Comparison of ENCODE assay signal across 17 cellular contexts in genomic region chr3:120420360-120420759, GRCh38. TPM values are rescaled to one million over a fixed set of nuclear protein-coding genes. Genes with fewer than 3 reads are reported as not detected.
DNase-seq lines count a peak whose midpoint lies in the region; ATAC-seq and TF ChIP-seq lines count a peak whose summit lies in the region.
"Had no signal": no experiment of that assay in that cellular context is flagged by ENCODE, and none has a peak within 500 bp of the region (broad histone marks: within the 10 kb centered on the region; RNA-seq: fewer than 3 reads in every experiment).

No MANE protein-coding gene starts in this region.

- in situ Hi-C loops in mammary epithelial cell (cut with MboI; ENCODE audit: low sequenced_read_pairs in 2 of 2): loop anchor here (5.0 to 10.0 kb wide), 2 partner anchors 122 to 134 kb away; no protein-coding TSS in a partner anchor

- no peak overlapping the region for H3K4me3 Mint-ChIP-seq in MCF 10A (ENCODE audit: unreplicated experiment)
- H3K4me3 Mint-ChIP-seq in endodermal cell: no peak overlapping the region
- H3K4me3 Mint-ChIP-seq: activated CD4-positive, alpha-beta T cell treated with anti-CD3 and anti-CD28 coated beads for 36 hours; activated naive CD8-positive, alpha-beta T cell treated with anti-CD3 and anti-CD28 coated beads for 36 hours; memory B cell; T-helper 2 cell treated with Interferon-gamma antibody and Interleukin-4, amounts not matched to agents 5 μg/mL and 100 μg/mL, for 36 hours had no signal

- no TSS peak for BruUV-seq in MCF 10A (replicated peaks; lab: Mats Ljungman, UMichigan)
- no TSS peak for BruUV-seq in mammary epithelial cell (replicated peaks; lab: Mats Ljungman, UMichigan)

- H3K79me2 ChIP-seq in mammary epithelial cell (ENCODE audit: insufficient read depth, low read length): no peaks in the 10 kb centered on the region

- H3K4me1 Mint-ChIP-seq in MCF 10A (ENCODE audit: insufficient read depth, unreplicated experiment): peaks cover 28% of the 10 kb centered on the region
- peaks cover 39% of the 10 kb centered on the region for H3K4me1 Mint-ChIP-seq in endodermal cell

- no peak overlapping the region for H2AFZ ChIP-seq in mammary epithelial cell (ENCODE audit: low read depth, low read length)

- H3K36me3 Mint-ChIP-seq in MCF 10A (ENCODE audit: insufficient read depth, unreplicated experiment) (peaks cover 10% of the 10 kb centered on the region), endodermal cell (ENCODE audit: low read depth) (peaks cover 14% of the 10 kb centered on the region)
- H3K36me3 Mint-ChIP-seq: activated naive CD8-positive, alpha-beta T cell treated with anti-CD3 and anti-CD28 coated beads for 36 hours; memory B cell had no signal

- ATAC-seq in upper lobe of right lung: no peak
- ATAC-seq: activated CD4-positive, alpha-beta T cell treated with anti-CD3 and anti-CD28 coated beads for 36 hours had no signal

- intact Hi-C loops in MCF 10A (cut with micrococcal nuclease) (no loop called here), mammary epithelial cell (cut with micrococcal nuclease) (no loop called here), upper lobe of right lung (cut with DNase I) (no loop called here)

- no peak overlapping the region for H3K4me2 ChIP-seq in mammary epithelial cell (ENCODE audit: insufficient read depth, low read depth, low read length)

- H3K27me3 ChIP-seq in mammary epithelial cell (ENCODE audit: insufficient read depth, low read length) (no peaks in the 10 kb centered on the region), endodermal cell (ENCODE audit: control insufficient read depth, insufficient read depth, low read length, poor library complexity, severe bottlenecking) (no peaks in the 10 kb centered on the region), muscle layer of duodenum (ENCODE audit: low read depth, low read length) (no peaks in the 10 kb centered on the region), upper lobe of right lung (no peaks in the 10 kb centered on the region)

- TF ChIP-seq CTCF in MCF 10A (IDR thresholded peaks at IDR 0.05; ENCODE audit: unreplicated experiment): no peak
- no peak for TF ChIP-seq CTCF in mammary epithelial cell (conservative IDR thresholded peaks at IDR 0.05 in 1 of 2, IDR thresholded peaks at IDR 0.05 in 1 of 2; ENCODE audit: extremely low read depth in 1 of 2, insufficient read depth in 1 of 2, low read depth in 1 of 2, low read length in 2 of 2)
- no peak for TF ChIP-seq CTCF in endodermal cell (conservative IDR thresholded peaks at IDR 0.05)
- no peak for TF ChIP-seq CTCF in upper lobe of right lung (IDR thresholded peaks at IDR 0.05)

- H4K20me1 ChIP-seq in mammary epithelial cell (ENCODE audit: insufficient read depth, low read length): no peaks in the 10 kb centered on the region

- H3K36me3 ChIP-seq in mammary epithelial cell (ENCODE audit: insufficient read depth, low read length) (no peaks in the 10 kb centered on the region), endodermal cell (ENCODE audit: control insufficient read depth, insufficient read depth, low read length) (peaks cover 25% of the 10 kb centered on the region), muscle layer of duodenum (ENCODE audit: control insufficient read depth in 1 of 2, insufficient read depth in 2 of 2, low read length in 2 of 2) (no peaks in the 10 kb centered on the region), upper lobe of right lung (no peaks in the 10 kb centered on the region)

- no peak overlapping the region for H3K9ac ChIP-seq in mammary epithelial cell (ENCODE audit: insufficient read depth, low read length)
- H3K9ac ChIP-seq in endodermal cell (ENCODE audit: extremely low read depth, low read length, poor library complexity, severe bottlenecking): no peak overlapping the region

- POLR2A ChIA-PET in MCF 10A (lab: Yijun Ruan, JAX): interaction anchor here (0.7 to 1.3 kb wide), 2 partner anchors 9 to 138 kb away, joined by 3 read pairs; no protein-coding TSS in a partner anchor

- no peak overlapping the region for H3K4me3 ChIP-seq in mammary epithelial cell (replicated peaks in 1 of 3; ENCODE audit: insufficient read depth in 1 of 3, low read depth in 2 of 3, low read length in 3 of 3)
- H3K4me3 ChIP-seq in endodermal cell (ENCODE audit: low read length): no peak overlapping the region
- no peak overlapping the region for H3K4me3 ChIP-seq in muscle layer of duodenum (ENCODE audit: low read depth in 1 of 2, low read length in 2 of 2)
- no peak overlapping the region for H3K4me3 ChIP-seq in upper lobe of right lung

- DNase-seq in MCF 10A (ENCODE audit: unreplicated experiment) (no peak), mammary epithelial cell (no peak), endodermal cell (no peak), upper lobe of right lung (no peak), NCI-H1417 (lab: John Stamatoyannopoulos, UW) (no peak), GM19240 (ENCODE audit: insufficient read length, low spot score) (no peak), SW 1271 (lab: John Stamatoyannopoulos, UW) (no peak)
- DNase-seq: activated CD4-positive, alpha-beta T cell treated with anti-CD3 and anti-CD28 coated beads for 36 hours; activated naive CD8-positive, alpha-beta T cell treated with anti-CD3 and anti-CD28 coated beads for 36 hours; GDM1; NCI-H2107; NCI-H774; stimulated activated CD4-positive, alpha-beta T cell treated with anti-CD3 and anti-CD28 coated beads, Interleukin-12 subunit alpha, Interleukin-12 subunit beta, amount 100 ng/mL, for 4 hours had no signal

- H3K4me1 ChIP-seq in mammary epithelial cell (ENCODE audit: insufficient read depth, low read length) (peaks cover 23% of the 10 kb centered on the region), endodermal cell (ENCODE audit: control insufficient read depth, insufficient read depth, low read length) (peaks cover 2% of the 10 kb centered on the region), muscle layer of duodenum (ENCODE audit: control insufficient read depth in 1 of 2, insufficient read depth in 2 of 2, low read length in 2 of 2) (peaks cover 48 to 93% of the 10 kb centered on the region in 2 donors), upper lobe of right lung (peaks cover 57% of the 10 kb centered on the region)

- H3K27me3 Mint-ChIP-seq in MCF 10A (ENCODE audit: insufficient read depth, unreplicated experiment) (no peaks in the 10 kb centered on the region), endodermal cell (ENCODE audit: insufficient read depth) (no peaks in the 10 kb centered on the region)

- CTCF ChIA-PET in MCF 10A (lab: Yijun Ruan, JAX): interaction anchor here (1.0 to 10.8 kb wide), 8 partner anchors 10 to 373 kb away, joined by 3 to 429 read pairs (median 18); no protein-coding TSS in a partner anchor
- CTCF ChIA-PET in mammary epithelial cell (lab: Charles Lee; ENCODE audit: low non-redundant PET): interaction anchor here (1.1 kb wide), 1 partner anchor 138 kb away, joined by 4 read pairs; no protein-coding TSS in a partner anchor

- WGBS in mammary epithelial cell (ENCODE audit: low coverage, missing lambda C conversion rate): 98% methylated on average over 3 of the region's 3 CpGs
- WGBS in endodermal cell (ENCODE audit: insufficient coverage in 1 of 2, insufficient read length in 1 of 2), 2 experiments: 91 to 95% methylated on average over 3 of the region's 3 CpGs

- dilution Hi-C loops in mammary epithelial cell (cut with HindIII; ENCODE audit: low sequenced_read_pairs): no loop called here

- H3K27ac ChIP-seq in mammary epithelial cell (ENCODE audit: insufficient read depth, low read depth, low read length) (no peak overlapping the region), endodermal cell (ENCODE audit: low read depth, low read length) (peak overlapping the region; percentile 95), muscle layer of duodenum (ENCODE audit: low read length) (peak overlapping the region; percentile 73), upper lobe of right lung (peak overlapping the region; percentile 45)
- H3K27ac ChIP-seq: RWPE1 had no signal

- H3K9me3 ChIP-seq in mammary epithelial cell (replicated peaks; ENCODE audit: insufficient read depth, low read length) (no peaks in the 10 kb centered on the region), endodermal cell (ENCODE audit: control insufficient read depth, low read length) (no peaks in the 10 kb centered on the region), muscle layer of duodenum (ENCODE audit: control insufficient read depth in 1 of 2, low read length in 2 of 2) (no peaks in the 10 kb centered on the region), upper lobe of right lung (no peaks in the 10 kb centered on the region)

- H3K27ac Mint-ChIP-seq in MCF 10A (ENCODE audit: low read depth, unreplicated experiment) (peak overlapping the region; percentile 29), endodermal cell (no peak overlapping the region)
- H3K27ac Mint-ChIP-seq: activated CD4-positive, alpha-beta T cell treated with anti-CD3 and anti-CD28 coated beads for 36 hours; activated naive CD8-positive, alpha-beta T cell treated with anti-CD3 and anti-CD28 coated beads for 36 hours; memory B cell; T-helper 2 cell treated with Interferon-gamma antibody and Interleukin-4, amounts not matched to agents 5 μg/mL and 100 μg/mL, for 36 hours had no signal

- H3K9me3 Mint-ChIP-seq in MCF 10A (ENCODE audit: unreplicated experiment) (no peaks in the 10 kb centered on the region), endodermal cell (peaks cover 3% of the 10 kb centered on the region)
- H3K9me3 Mint-ChIP-seq: activated naive CD8-positive, alpha-beta T cell treated with anti-CD3 and anti-CD28 coated beads for 36 hours; memory B cell; T-helper 2 cell treated with Interferon-gamma antibody and Interleukin-4, amounts not matched to agents 5 μg/mL and 100 μg/mL, for 36 hours had no signal

RNA-seq across cellular contexts. Expression of gene FSTL1, which starts 30.4 kb away (rescaled TPM):
- total RNA-seq in MCF 10A (2022) (49.4 and 56.4 TPM in 2 replicates), mammary epithelial cell (100 to 1,000 TPM; 109 to 161 TPM), endodermal cell (100 to 1,000 TPM; 309 to 379 TPM), upper lobe of right lung (221 TPM)
- 71.6 TPM for polyA plus RNA-seq in mammary epithelial cell
- polyA minus RNA-seq in mammary epithelial cell: 176 TPM
- 346 TPM for polyA plus RNA-seq in endodermal cell (2013, experiment 1 of 2)
- 337 TPM for polyA plus RNA-seq in endodermal cell (2013, experiment 2 of 2)
